In the genomic region with DNA sequence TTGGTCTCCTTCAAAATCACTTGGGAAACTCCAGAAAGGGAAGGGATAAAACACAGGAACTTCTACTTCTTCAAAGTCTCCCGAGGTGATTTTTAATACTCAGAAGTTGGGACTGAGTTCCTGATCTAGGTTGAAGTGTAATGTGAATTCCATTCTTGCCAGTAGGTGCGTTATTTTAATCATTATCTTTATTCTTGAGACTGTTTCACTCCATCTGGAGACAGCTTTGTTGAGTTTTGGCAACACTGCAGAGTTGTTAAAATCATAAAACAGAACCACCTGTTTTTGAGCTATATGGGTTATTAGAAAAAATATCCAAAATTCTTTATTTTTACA, we compare ENCODE assay signal across 1 cellular context.
TF ChIP-seq lines count a peak whose summit lies in the region.

No MANE protein-coding gene starts in this region.

TF ChIP-seq in K562, 482 proteins besides CTCF, POLR2A, EP300 and RAD21 (continued from another document):
- TF ChIP-seq SREBF2 (CRISPR knock-in tag; IDR thresholded peaks at IDR 0.05) (no peak), ZNF175 (CRISPR knock-in tag; IDR thresholded peaks at IDR 0.05; ENCODE audit: low read depth) (peak; percentile 14; the same call in 1 of the 2 replicates), ZNF316 (IDR thresholded peaks at IDR 0.05) (peak; percentile 11; the same call in 1 of the 2 replicates), ZNF282 (CRISPR knock-in tag; IDR thresholded peaks at IDR 0.05) (no peak), HIVEP1 (CRISPR knock-in tag; IDR thresholded peaks at IDR 0.05) (no peak), THRAP3 (IDR thresholded peaks at IDR 0.05; ENCODE audit: borderline replicate concordance) (no peak), ZNF589 (CRISPR knock-in tag; IDR thresholded peaks at IDR 0.05; ENCODE audit: low read depth) (0 out of 2 replicates have a peak, but pooled peaks have one; percentile 23), FOSL1 (tag; conservative IDR thresholded peaks at IDR 0.05) (peak; percentile 74; the same call in 1 of the 2 replicates), CEBPB (tag; IDR thresholded peaks at IDR 0.05) (no peak), ZNF124 (CRISPR knock-in tag; IDR thresholded peaks at IDR 0.05) (no peak), HNRNPL (IDR thresholded peaks at IDR 0.05; ENCODE audit: low read depth, low read length) (no peak), ATF7 (IDR thresholded peaks at IDR 0.05) (0 out of 2 replicates have a peak, but pooled peaks have one; percentile 4)
- TF ChIP-seq, protein P1, sequence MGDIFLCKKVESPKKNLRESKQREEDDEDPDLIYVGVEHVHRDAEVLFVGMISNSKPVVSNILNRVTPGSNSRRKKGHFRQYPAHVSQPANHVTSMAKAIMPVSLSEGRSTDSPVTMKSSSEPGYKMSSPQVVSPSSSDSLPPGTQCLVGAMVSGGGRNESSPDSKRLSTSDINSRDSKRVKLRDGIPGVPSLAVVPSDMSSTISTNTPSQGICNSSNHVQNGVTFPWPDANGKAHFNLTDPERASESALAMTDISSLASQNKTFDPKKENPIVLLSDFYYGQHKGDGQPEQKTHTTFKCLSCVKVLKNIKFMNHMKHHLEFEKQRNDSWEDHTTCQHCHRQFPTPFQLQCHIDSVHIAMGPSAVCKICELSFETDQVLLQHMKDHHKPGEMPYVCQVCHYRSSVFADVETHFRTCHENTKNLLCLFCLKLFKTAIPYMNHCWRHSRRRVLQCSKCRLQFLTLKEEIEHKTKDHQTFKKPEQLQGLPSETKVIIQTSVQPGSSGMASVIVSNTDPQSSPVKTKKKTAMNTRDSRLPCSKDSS (IDR thresholded peaks at IDR 0.05; ENCODE audit: low read depth, partially characterized antibody): no peak
